12 cellular contexts compared by ENCODE assay signal in the genomic region with DNA sequence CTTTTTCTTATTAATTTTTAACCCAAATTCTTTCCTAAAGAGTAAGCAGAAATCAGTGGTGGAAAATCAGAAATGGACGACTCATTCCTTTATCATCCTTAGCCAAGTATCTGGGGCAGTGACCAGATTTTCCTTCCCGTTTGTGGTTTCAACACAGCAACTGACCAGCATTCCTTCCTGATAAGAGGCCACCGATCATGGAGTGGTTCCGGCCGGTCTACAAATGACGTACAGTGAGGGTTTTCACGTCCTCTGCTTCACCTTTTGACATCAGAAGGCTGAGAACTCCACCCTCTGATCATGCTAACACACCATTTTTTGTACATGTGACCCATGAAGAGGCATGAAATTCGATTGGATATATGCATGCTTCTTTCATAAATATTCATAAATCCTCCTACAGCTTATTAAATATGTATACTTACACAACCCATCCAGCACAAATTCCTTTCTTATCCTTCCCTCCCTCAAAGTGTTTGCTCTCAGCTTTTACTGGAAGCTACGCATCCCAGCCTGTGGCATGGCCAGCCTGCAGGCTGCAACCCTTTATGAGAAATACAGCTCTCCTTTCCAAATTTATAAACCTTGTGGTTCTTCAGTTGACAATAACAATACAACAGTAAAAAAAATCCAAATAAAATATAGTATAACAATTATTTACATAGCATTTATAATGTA.
A peak's percentile ranks its signal among the peaks of the same experiment; 100 is the strongest.
DNase-seq lines count a peak whose midpoint lies in the region; ATAC-seq, FAIRE-seq and TF ChIP-seq lines count a peak whose summit lies in the region.
"Had no signal": no experiment of that assay in that cellular context is flagged by ENCODE, and none has a peak within 500 bp of the region (broad histone marks: within the 10 kb centered on the region; RNA-seq: fewer than 3 reads in every experiment).

No MANE protein-coding gene starts in this region.

- 3% methylated on average over 9 of the region's 9 CpGs for WGBS in K562 (ENCODE audit: insufficient coverage, low coverage, missing lambda C conversion rate)

- no peaks in the 10 kb centered on the region for H3K9me2 ChIP-seq in OCI-LY7 (ENCODE audit: insufficient read depth, low read length)

- H3K4me2 ChIP-seq in K562 (ENCODE audit: insufficient read depth, low read length) (no peak overlapping the region), OCI-LY7 (ENCODE audit: low read length) (no peak overlapping the region)

- no peak overlapping the region for H3K4me3 Mint-ChIP-seq in HFFc6
- H3K4me3 Mint-ChIP-seq: activated T-helper 17 cell treated with anti-CD3 and anti-CD28 coated beads, Interleukin-2, amount 50 U/mL, for 72 hours; CD4-positive, CD25-positive, alpha-beta regulatory T cell had no signal

- H4K20me1 ChIP-seq in K562 (replicated peaks; ENCODE audit: control insufficient read depth, insufficient read depth, low read length) (no peaks in the 10 kb centered on the region), OCI-LY7 (ENCODE audit: insufficient read depth, low read length) (no peaks in the 10 kb centered on the region)

- H2AFZ ChIP-seq in K562 (ENCODE audit: low read depth, low read length) (no peak overlapping the region), OCI-LY7 (ENCODE audit: low read length) (no peak overlapping the region)

- ATAC-seq in K562 (no peak), HG03442 (IDR thresholded peaks at IDR 0.05; ENCODE audit: unreplicated experiment) (no peak)
- ATAC-seq: activated T-helper 17 cell treated with anti-CD3 and anti-CD28 coated beads, Interleukin-2, amount 50 U/mL, for 72 hours; psoas muscle had no signal

- no peaks in the 10 kb centered on the region for H3K27me3 ChIP-seq in K562 (ENCODE audit: control insufficient read depth in 2 of 2, insufficient read depth in 2 of 2, low read length in 2 of 2)

- POLR2A ChIA-PET in K562 (lab: Yijun Ruan, JAX) (no interaction called here), OCI-LY7 (lab: Charles Lee) (no interaction called here)

- no peaks in the 10 kb centered on the region for H3K79me2 ChIP-seq in K562 (ENCODE audit: control insufficient read depth, insufficient read depth, low read length)
- no peaks in the 10 kb centered on the region for H3K79me2 ChIP-seq in OCI-LY7 (ENCODE audit: insufficient read depth, low read depth, low read length)

- TF ChIP-seq RAD21 in K562 (CRISPR knock-in tag; conservative IDR thresholded peaks at IDR 0.05 in 1 of 2, IDR thresholded peaks at IDR 0.05 in 1 of 2) = no peak

- DNase-seq in AG08395 (ENCODE audit: low spot score) = peak; percentile 75
- peak; percentile 58 for DNase-seq in HFFc6
- DNase-seq in K562 (ENCODE audit: extremely low read depth in 1 of 4, low spot score in 3 of 4) = peak in 2 of 4 experiments; percentile 4 to 7
- DNase-seq in kidney glomerular epithelial cell (lab: John Stamatoyannopoulos, UW) = peak; percentile 80
- DNase-seq in OCI-LY7 (ENCODE audit: low spot score) = no peak
- no peak for DNase-seq in NCI-H510A treated with DMSO at 0.1 percent for 48 hours (lab: John Stamatoyannopoulos, UW)
- DNase-seq in ecto neural progenitor cell (ENCODE audit: low spot score) = no peak
- DNase-seq: CD4-positive, CD25-positive, alpha-beta regulatory T cell; NCI-H1092; psoas muscle had no signal

- H3K27ac Mint-ChIP-seq in HFFc6 = peak overlapping the region; percentile 87
- H3K27ac Mint-ChIP-seq: activated T-helper 17 cell treated with anti-CD3 and anti-CD28 coated beads, Interleukin-2, amount 50 U/mL, for 72 hours; CD4-positive, CD25-positive, alpha-beta regulatory T cell had no signal

- no peaks in the 10 kb centered on the region; the same call in 1 of the 2 replicates for H3K27me3 Mint-ChIP-seq in HFFc6 (ENCODE audit: insufficient read depth)
- H3K27me3 Mint-ChIP-seq: activated T-helper 17 cell treated with anti-CD3 and anti-CD28 coated beads, Interleukin-2, amount 50 U/mL, for 72 hours; CD4-positive, CD25-positive, alpha-beta regulatory T cell had no signal

- CTCF ChIA-PET in K562 (lab: Yijun Ruan, JAX; ENCODE audit: low intra/inter-chr PET ratio) = no interaction called here
- CTCF ChIA-PET in OCI-LY7 (lab: Charles Lee; ENCODE audit: unreplicated experiment) = no interaction called here

- H3K9me3 Mint-ChIP-seq in HFFc6 = no peaks in the 10 kb centered on the region
- H3K9me3 Mint-ChIP-seq: activated T-helper 17 cell treated with anti-CD3 and anti-CD28 coated beads, Interleukin-2, amount 50 U/mL, for 72 hours; CD4-positive, CD25-positive, alpha-beta regulatory T cell had no signal

- no peak for TF ChIP-seq EP300 in K562 (IDR thresholded peaks at IDR 0.05; ENCODE audit: low read length)

- no peaks in the 10 kb centered on the region for H3K36me3 Mint-ChIP-seq in HFFc6 (ENCODE audit: low read depth)
- H3K36me3 Mint-ChIP-seq: CD4-positive, CD25-positive, alpha-beta regulatory T cell had no signal

- intact Hi-C loops in K562 (cut with micrococcal nuclease) (no loop called here), OCI-LY7 (cut with micrococcal nuclease; ENCODE audit: unreplicated experiment) (no loop called here)

- H3K4me1 ChIP-seq in K562 (replicated peaks in 1 of 2; ENCODE audit: control insufficient read depth in 2 of 2, insufficient read depth in 2 of 2, low read length in 2 of 2) (no peaks in the 10 kb centered on the region), OCI-LY7 (ENCODE audit: insufficient read depth, low read length, poor library complexity, severe bottlenecking) (peaks cover 9% of the 10 kb centered on the region)
- H3K4me1 ChIP-seq: psoas muscle had no signal

- no peaks in the 10 kb centered on the region for H3K9me1 ChIP-seq in K562 (ENCODE audit: control insufficient read depth, insufficient read depth, low read length)

- H3K4me3 ChIP-seq in K562 (no peak overlapping the region), OCI-LY7 (ENCODE audit: low read depth, low read length, poor library complexity, severe bottlenecking) (no peak overlapping the region)
- H3K4me3 ChIP-seq: psoas muscle had no signal

- H3K27ac ChIP-seq in K562 (ENCODE audit: extremely low read depth, low read depth, low read length) = no peak overlapping the region
- H3K27ac ChIP-seq in OCI-LY7 (ENCODE audit: low read depth, low read length, poor library complexity, severe bottlenecking) = no peak overlapping the region
- H3K27ac ChIP-seq: psoas muscle had no signal

- H3K4me1 Mint-ChIP-seq in HFFc6 (ENCODE audit: low read depth) = peaks cover 34% of the 10 kb centered on the region; the same call in 1 of the 2 replicates

- no TSS peak for BruUV-seq in K562 (replicated peaks; lab: Mats Ljungman, UMichigan)
- BruUV-seq in OCI-LY7 (replicated peaks; lab: Mats Ljungman, UMichigan) = no TSS peak

- no peak overlapping the region for H3K9ac ChIP-seq in K562 (ENCODE audit: insufficient read depth in 1 of 2, low read depth in 2 of 2, low read length in 2 of 2)

- TF ChIP-seq CTCF in HFFc6 (IDR thresholded peaks at IDR 0.05) (no peak), K562 (IDR thresholded peaks at IDR 0.05 in 2 of 3, conservative IDR thresholded peaks at IDR 0.05 in 1 of 3; ENCODE audit: insufficient read depth in 2 of 3, low read depth in 1 of 3, low read length in 3 of 3) (no peak), OCI-LY7 (conservative IDR thresholded peaks at IDR 0.05; ENCODE audit: low read length) (no peak)

- no peak for TF ChIP-seq POLR2A in K562 (conservative IDR thresholded peaks at IDR 0.05)

- H3K9me3 ChIP-seq in K562 (replicated peaks; ENCODE audit: control insufficient read depth, insufficient read depth, low read depth, low read length) (no peaks in the 10 kb centered on the region), OCI-LY7 (ENCODE audit: low read length) (no peaks in the 10 kb centered on the region)
- H3K9me3 ChIP-seq: psoas muscle had no signal

- FAIRE-seq in K562 (lab: Jason Lieb, UNC) = no peak

- in situ Hi-C loops in K562 (cut with MboI) = no loop called here

- H3K36me3 ChIP-seq in K562 (ENCODE audit: control insufficient read depth, insufficient read depth, low read length) = no peaks in the 10 kb centered on the region
- H3K36me3 ChIP-seq in OCI-LY7 (ENCODE audit: insufficient read depth, low read length) = no peaks in the 10 kb centered on the region

TF ChIP-seq in K562, 482 proteins besides CTCF, POLR2A, EP300 and RAD21 (continues in another document):
- TF ChIP-seq CXXC5 (CRISPR knock-in tag; IDR thresholded peaks at IDR 0.05) (0 out of 2 replicates have a peak, but pooled peaks have one; percentile 28), TEAD4 (IDR thresholded peaks at IDR 0.05; ENCODE audit: low read length) (peak; percentile 77), TEAD4 (CRISPR knock-in tag; IDR thresholded peaks at IDR 0.05; ENCODE audit: borderline replicate concordance) (no peak), RCOR1 (IDR thresholded peaks at IDR 0.05; ENCODE audit: borderline replicate concordance in 1 of 2, low read depth in 2 of 2, low read length in 2 of 2) (peak in 1 of 2 experiments; percentile 98; a peak in 2 of 4 replicates), SMAD1 (IDR thresholded peaks at IDR 0.05; ENCODE audit: low read depth, low read length, partially characterized antibody) (no peak), HDAC2 (IDR thresholded peaks at IDR 0.05) (peak; percentile 48; the same call in 1 of the 2 replicates), CREB1 (IDR thresholded peaks at IDR 0.05) (peak; percentile 44; the same call in 1 of the 2 replicates), CREB1 (CRISPR knock-in tag; IDR thresholded peaks at IDR 0.05) (no peak), FOSL1 (tag; conservative IDR thresholded peaks at IDR 0.05) (peak; percentile 68), RFX1 (IDR thresholded peaks at IDR 0.05) (no peak), TEAD1 (CRISPR knock-in tag; IDR thresholded peaks at IDR 0.05) (peak in 1 of 2 experiments; percentile 87; a peak in 2 of 4 replicates), HDAC1 (IDR thresholded peaks at IDR 0.05) (peak in 1 of 2 experiments; percentile 75; a peak in 2 of 4 replicates), CREM (IDR thresholded peaks at IDR 0.05; ENCODE audit: low read depth) (peak; percentile 64; the same call in 1 of the 2 replicates), KDM1A (IDR thresholded peaks at IDR 0.05) (peak; percentile 91 to 93), JUND (IDR thresholded peaks at IDR 0.05; ENCODE audit: borderline replicate concordance, low read depth, low read length) (no peak), JUND (tag; IDR thresholded peaks at IDR 0.05; ENCODE audit: borderline replicate concordance, low read depth, low read length) (peak; percentile 10; the same call in 1 of the 3 replicates), TBL1XR1 (IDR thresholded peaks at IDR 0.05; ENCODE audit: low read length in 2 of 2) (no peak), ATF1 (CRISPR knock-in tag; IDR thresholded peaks at IDR 0.05) (no peak), ATF1 (tag; IDR thresholded peaks at IDR 0.05) (peak; percentile 49), CBFA2T3 (IDR thresholded peaks at IDR 0.05) (peak; percentile 50)
- TF ChIP-seq, protein P1, sequence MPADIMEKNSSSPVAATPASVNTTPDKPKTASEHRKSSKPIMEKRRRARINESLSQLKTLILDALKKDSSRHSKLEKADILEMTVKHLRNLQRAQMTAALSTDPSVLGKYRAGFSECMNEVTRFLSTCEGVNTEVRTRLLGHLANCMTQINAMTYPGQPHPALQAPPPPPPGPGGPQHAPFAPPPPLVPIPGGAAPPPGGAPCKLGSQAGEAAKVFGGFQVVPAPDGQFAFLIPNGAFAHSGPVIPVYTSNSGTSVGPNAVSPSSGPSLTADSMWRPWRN (IDR thresholded peaks at IDR 0.05; ENCODE audit: low read depth) = peak; percentile 44; the same call in 1 of the 2 replicates

Comparison
In these comparisons a context has a peak if more than half of its experiments do, and no peak if none do; other contexts are left out.
1. DNase-seq: peak in AG08395 (single experiment), HFFc6 (single experiment) and kidney glomerular epithelial cell (single experiment); none in OCI-LY7 (single experiment), NCI-H510A treated with DMSO at 0.1 percent for 48 hours (single experiment) and ecto neural progenitor cell (single experiment).